14 cellular contexts compared by ENCODE assay signal in genomic region chr1:218525451-218526197, GRCh38.
"Had no signal": no experiment of that assay in that cellular context is flagged by ENCODE, and none has a peak within 500 bp of the region (broad histone marks: within the 10 kb centered on the region; RNA-seq: fewer than 3 reads in every experiment).

No MANE protein-coding gene starts in this region.

- H3K27me3 ChIP-seq: adrenal gland, body of pancreas, ovary had no signal

- H3K36me3 ChIP-seq: adrenal gland, ovary had no signal

- ATAC-seq: activated T-helper 17 cell treated with anti-CD3 and anti-CD28 coated beads, Interleukin-2, amount 50 U/mL, for 72 hours; effector memory CD8-positive, alpha-beta T cell; natural killer cell treated with Interleukin-12 subunit alpha and Interleukin-12 subunit beta and Interleukin-15 and Interleukin-18, amount 100 ng/mL, for 72 hours had no signal

- H3K4me1 ChIP-seq: adrenal gland had no signal

- DNase-seq: activated CD4-positive, alpha-beta T cell treated with anti-CD3 and anti-CD28 coated beads, Interleukin-2, amount 50 U/mL, for 1 hour; activated CD4-positive, CD25-positive, alpha-beta regulatory T cell; activated naive CD4-positive, alpha-beta T cell treated with anti-CD3 and anti-CD28 coated beads, Interleukin-2, amount 50 U/mL, for 16 hours; activated T-cell treated with anti-CD3 and anti-CD28 coated beads for 4 hours; adrenal gland; body of pancreas; effector memory CD8-positive, alpha-beta T cell; erythroblast; ovary had no signal

- H3K36me3 Mint-ChIP-seq: natural killer cell treated with Interleukin-12 subunit alpha and Interleukin-12 subunit beta and Interleukin-15 and Interleukin-18, amount 100 ng/mL, for 72 hours had no signal

- H3K4me3 ChIP-seq: adrenal gland, body of pancreas, lung, ovary, SK-N-MC had no signal

- H3K9me3 ChIP-seq: adrenal gland, body of pancreas, ovary had no signal

- H3K27ac Mint-ChIP-seq: activated T-helper 17 cell treated with anti-CD3 and anti-CD28 coated beads, Interleukin-2, amount 50 U/mL, for 72 hours; effector memory CD8-positive, alpha-beta T cell; natural killer cell treated with Interleukin-12 subunit alpha and Interleukin-12 subunit beta and Interleukin-15 and Interleukin-18, amount 100 ng/mL, for 72 hours; T-helper 1 cell treated with Interleukin-12 subunit alpha and Interleukin-12 subunit beta and Interleukin-4 antibody, amounts not matched to agents 30 μg/mL and 1 μg/mL, for 36 hours had no signal

- H3K27me3 Mint-ChIP-seq: effector memory CD8-positive, alpha-beta T cell; natural killer cell treated with Interleukin-12 subunit alpha and Interleukin-12 subunit beta and Interleukin-15 and Interleukin-18, amount 100 ng/mL, for 72 hours had no signal

- H3K27ac ChIP-seq: adrenal gland, body of pancreas, ovary, SK-N-MC had no signal

- H3K4me3 Mint-ChIP-seq: activated T-helper 17 cell treated with anti-CD3 and anti-CD28 coated beads, Interleukin-2, amount 50 U/mL, for 72 hours; effector memory CD8-positive, alpha-beta T cell; natural killer cell treated with Interleukin-12 subunit alpha and Interleukin-12 subunit beta and Interleukin-15 and Interleukin-18, amount 100 ng/mL, for 72 hours; T-helper 1 cell treated with Interleukin-12 subunit alpha and Interleukin-12 subunit beta and Interleukin-4 antibody, amounts not matched to agents 30 μg/mL and 1 μg/mL, for 36 hours had no signal

- H3K9me3 Mint-ChIP-seq: activated T-helper 17 cell treated with anti-CD3 and anti-CD28 coated beads, Interleukin-2, amount 50 U/mL, for 72 hours; effector memory CD8-positive, alpha-beta T cell; natural killer cell treated with Interleukin-12 subunit alpha and Interleukin-12 subunit beta and Interleukin-15 and Interleukin-18, amount 100 ng/mL, for 72 hours; T-helper 1 cell treated with Interleukin-12 subunit alpha and Interleukin-12 subunit beta and Interleukin-4 antibody, amounts not matched to agents 30 μg/mL and 1 μg/mL, for 36 hours had no signal

- H3K4me1 Mint-ChIP-seq: activated T-helper 17 cell treated with anti-CD3 and anti-CD28 coated beads, Interleukin-2, amount 50 U/mL, for 72 hours had no signal
